ENCODE assay signal across 19 cellular contexts in the genomic region with DNA sequence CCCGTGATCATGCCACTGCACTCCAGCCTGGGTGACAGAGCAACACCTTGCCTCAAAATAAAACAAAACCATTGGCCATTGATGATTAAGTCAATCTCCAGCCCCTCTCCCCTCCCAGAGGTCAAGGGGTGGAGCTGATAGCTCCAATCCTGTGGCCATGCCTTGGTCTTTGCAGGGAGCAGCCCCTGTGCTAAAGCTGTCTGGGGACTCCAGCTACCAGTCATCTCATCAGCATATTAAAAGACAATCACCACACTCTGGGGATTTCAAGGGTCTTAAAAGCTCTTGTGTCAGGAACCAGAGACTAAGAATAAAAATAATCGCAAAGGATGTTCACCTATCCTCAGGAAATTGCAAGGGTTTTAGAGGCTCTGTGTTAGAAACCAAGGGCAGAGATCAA. TPM values are rescaled to one million over a fixed set of nuclear protein-coding genes. Genes with fewer than 3 reads are reported as not detected.
A peak's percentile ranks its signal among the peaks of the same experiment; 100 is the strongest.
DNase-seq lines count a peak whose midpoint lies in the region; FAIRE-seq and TF ChIP-seq lines count a peak whose summit lies in the region.
"Had no signal": no experiment of that assay in that cellular context is flagged by ENCODE, and none has a peak within 500 bp of the region (broad histone marks: within the 10 kb centered on the region; RNA-seq: fewer than 3 reads in every experiment).

No MANE protein-coding gene starts in this region.

- no peak overlapping the region for H3K4me3 Mint-ChIP-seq in nephron progenitor cell
- H3K4me3 Mint-ChIP-seq: CD4-positive, alpha-beta memory T cell had no signal

- H2BK120ac ChIP-seq in H1 (replicated peaks; ENCODE audit: low read depth, low read length): no peak overlapping the region

- no peaks in the 10 kb centered on the region for H3K27me3 ChIP-seq in H7 (ENCODE audit: control insufficient read depth, insufficient read depth, low read length)
- H3K27me3 ChIP-seq in HUES6 (ENCODE audit: control insufficient read depth, insufficient read depth, low read length): no peaks in the 10 kb centered on the region
- no peaks in the 10 kb centered on the region for H3K27me3 ChIP-seq in H1 (replicated peaks in 1 of 4; ENCODE audit: control insufficient read depth in 3 of 4, extremely low read depth in 1 of 4, insufficient read depth in 3 of 4, low read length in 3 of 4)
- H3K27me3 ChIP-seq: BE2C had no signal

- DNase-seq in H7: peak; percentile 58
- DNase-seq in H1 (ENCODE audit: low read depth in 1 of 2, low spot score in 2 of 2): no peak
- DNase-seq in nephron progenitor cell: no peak
- no peak for DNase-seq in H4 (ENCODE audit: low spot score)
- DNase-seq in C1 segment of cervical spinal cord (lab: John Stamatoyannopoulos, UW): no peak
- no peak for DNase-seq in NCI-H446 treated with DMSO at 0.1 percent for 48 hours (lab: John Stamatoyannopoulos, UW)
- no peak for DNase-seq in anterior cingulate cortex (lab: John Stamatoyannopoulos, UW)
- DNase-seq: ACHN; BE2C; CD4-positive, alpha-beta memory T cell; DMS153; DMS79; GF-D8; GOT3 had no signal

- H4K91ac ChIP-seq in H1 (replicated peaks; ENCODE audit: insufficient read length, low read length): no peak overlapping the region

- FAIRE-seq in H1 (lab: Jason Lieb, UNC): no peak
- FAIRE-seq: A204.1 had no signal

- no peak for TF ChIP-seq POLR2A in H1 (IDR thresholded peaks at IDR 0.05; ENCODE audit: control extremely low read depth in 1 of 2, low read depth in 2 of 2, low read length in 2 of 2)

- no peaks in the 10 kb centered on the region for H3K79me1 ChIP-seq in H1 (ENCODE audit: low read depth, low read length)

- no peaks in the 10 kb centered on the region for H3K23me2 ChIP-seq in H1 (ENCODE audit: low read depth, low read length)

- no peak overlapping the region for H2BK20ac ChIP-seq in H1 (ENCODE audit: low read length)

- H3K4me1 ChIP-seq in HUES6 (ENCODE audit: control insufficient read depth, insufficient read depth, low read length) (peaks cover 8% of the 10 kb centered on the region), H1 (replicated peaks in 1 of 4; ENCODE audit: control insufficient read depth in 3 of 4, insufficient read depth in 4 of 4, low read length in 3 of 4) (no peaks in the 10 kb centered on the region; a peak in 1 of 7 replicates)
- H3K4me1 ChIP-seq: BE2C had no signal

- H3K23ac ChIP-seq in H1 (ENCODE audit: insufficient read length): no peak overlapping the region

- no peak overlapping the region for H4K5ac ChIP-seq in H1 (ENCODE audit: insufficient read length, low read depth, low read length)

- no peak for TF ChIP-seq CTCF in H1 (IDR thresholded peaks at IDR 0.05; ENCODE audit: control extremely low read depth in 1 of 3, insufficient read depth in 1 of 3, low read depth in 1 of 3, low read length in 3 of 3)
- TF ChIP-seq CTCF in nephron progenitor cell (IDR thresholded peaks at IDR 0.05): no peak

- TF ChIP-seq RAD21 in H1 (IDR thresholded peaks at IDR 0.05 in 1 of 2, conservative IDR thresholded peaks at IDR 0.05 in 1 of 2; ENCODE audit: low read depth in 2 of 2, low read length in 2 of 2): no peak

- H3K4me3 ChIP-seq in H7 (ENCODE audit: insufficient read depth, low read depth, low read length) (no peak overlapping the region), HUES6 (ENCODE audit: low read depth, low read length) (no peak overlapping the region), H1 (ENCODE audit: extremely low read depth in 1 of 4, insufficient read depth in 2 of 4, low read depth in 3 of 4, low read length in 4 of 4) (no peak overlapping the region)

- H3K56ac ChIP-seq in H1 (replicated peaks; ENCODE audit: insufficient read length, low read depth, low read length): no peak overlapping the region

- 0 out of 2 replicates have a peak overlapping the region, but pooled peaks have one; percentile 30 for H2BK5ac ChIP-seq in H1 (ENCODE audit: low read depth, low read length)

- no peak overlapping the region for H4K8ac ChIP-seq in H1 (ENCODE audit: extremely low read depth, insufficient read depth, low read length)

- H3K27ac Mint-ChIP-seq in nephron progenitor cell: peak overlapping the region; percentile 69
- H3K27ac Mint-ChIP-seq: CD4-positive, alpha-beta memory T cell had no signal

- H3K27ac ChIP-seq in HUES6 (ENCODE audit: low read depth, low read length) (no peak overlapping the region), H1 (ENCODE audit: low read depth, low read length) (no peak overlapping the region)
- H3K27ac ChIP-seq: C4-2B, KMS-11 had no signal

- H3K4me1 Mint-ChIP-seq in nephron progenitor cell: peaks cover 5% of the 10 kb centered on the region
- H3K4me1 Mint-ChIP-seq: CD4-positive, alpha-beta memory T cell had no signal

- TF ChIP-seq EP300 in H1 (IDR thresholded peaks at IDR 0.05; ENCODE audit: borderline replicate concordance in 1 of 2, low read depth in 2 of 2, low read length in 2 of 2): no peak

- no peak overlapping the region for H2AFZ ChIP-seq in H1 (ENCODE audit: low read length)

- H2BK15ac ChIP-seq in H1 (ENCODE audit: low read length): no peak overlapping the region

- no peaks in the 10 kb centered on the region for H3K79me2 ChIP-seq in H1 (ENCODE audit: control insufficient read depth in 1 of 2, insufficient read depth in 2 of 2, low read length in 2 of 2)

- H3K18ac ChIP-seq in H1 (ENCODE audit: extremely low read depth, low read length): no peak overlapping the region

- H3K9me3 Mint-ChIP-seq in nephron progenitor cell: peaks cover 4% of the 10 kb centered on the region

- no peak overlapping the region for H3K4me2 ChIP-seq in H1 (ENCODE audit: insufficient read depth in 1 of 2, low read depth in 2 of 2, low read length in 2 of 2)
- H3K4me2 ChIP-seq: KMS-11 had no signal

- H3K14ac ChIP-seq in H1 (ENCODE audit: insufficient read length): no peak overlapping the region

- H3K9ac ChIP-seq in HUES6 (ENCODE audit: low read length): peak overlapping the region; percentile 39
- H3K9ac ChIP-seq in H1 (replicated peaks in 1 of 4; ENCODE audit: extremely low read depth in 1 of 4, low read depth in 3 of 4, low read length in 3 of 4): no peak overlapping the region
- H3K9ac ChIP-seq: KMS-11 had no signal

- H4K20me1 ChIP-seq in H1 (replicated peaks in 1 of 2; ENCODE audit: control insufficient read depth in 1 of 2, insufficient read depth in 2 of 2, low read length in 2 of 2): no peaks in the 10 kb centered on the region

- no peaks in the 10 kb centered on the region for H3K36me3 Mint-ChIP-seq in nephron progenitor cell (ENCODE audit: low read depth)
- H3K36me3 Mint-ChIP-seq: CD4-positive, alpha-beta memory T cell had no signal

- H3K36me3 ChIP-seq in H7 (replicated peaks; ENCODE audit: control insufficient read depth, insufficient read depth, low read length) (no peaks in the 10 kb centered on the region), HUES6 (ENCODE audit: control insufficient read depth, insufficient read depth, low read length) (no peaks in the 10 kb centered on the region), H1 (ENCODE audit: control insufficient read depth in 2 of 4, insufficient read depth in 4 of 4, low read length in 3 of 4) (no peaks in the 10 kb centered on the region)
- H3K36me3 ChIP-seq: BE2C had no signal

- no peak overlapping the region for H3K4ac ChIP-seq in H1 (replicated peaks; ENCODE audit: insufficient read length, low read depth, low read length)

- peak overlapping the region; percentile 43; the same call in 1 of the 2 replicates for H2BK12ac ChIP-seq in H1 (ENCODE audit: low read depth, low read length)

- H2AK5ac ChIP-seq in H1 (ENCODE audit: low read depth, low read length): no peak overlapping the region

- CTCF ChIA-PET in H1 (lab: Charles Lee; ENCODE audit: partially characterized antibody): interaction anchor here (0.9 to 2.6 kb wide), 3 partner anchors 11 to 19 kb away, joined by 6 to 20 read pairs (median 8); no protein-coding TSS in a partner anchor

- peaks cover 3% of the 10 kb centered on the region for H3K27me3 Mint-ChIP-seq in nephron progenitor cell (ENCODE audit: low read depth, poor library complexity)

- WGBS in H1 (ENCODE audit: extremely low coverage in 1 of 2, insufficient coverage in 1 of 2, insufficient read length in 1 of 2, insufficient replicate concordance in 2 of 2, low coverage in 1 of 2, low lambda C conversion rate in 2 of 2, missing lambda C conversion rate in 1 of 2), 2 experiments: 86% methylated on average over 2 of the region's 2 CpGs; no CpG with 5 or more reads in 1 of the 2 experiments

- POLR2A ChIA-PET in H1 (lab: Charles Lee; ENCODE audit: partially characterized antibody): interaction anchor here (1.4 kb wide), 1 partner anchor 34 kb away, joined by 4 read pairs; no protein-coding TSS in a partner anchor

- H3K9me3 ChIP-seq in HUES6 (ENCODE audit: control insufficient read depth, insufficient read depth, low read depth, low read length) (no peaks in the 10 kb centered on the region), H1 (ENCODE audit: insufficient read depth in 2 of 2, low read depth in 1 of 2, low read length in 1 of 2) (peaks cover 0 to 4% of the 10 kb centered on the region in 2 experiments; a peak in 1 of 4 replicates)
- H3K9me3 ChIP-seq: BE2C had no signal

RNA-seq across cellular contexts. Expression of a gene that starts 30.6 kb away (rescaled TPM):
- not detected in 2 replicates for total RNA-seq in H7 (2014; rRNA removed; shearing (Covaris generic))
- not detected in 2 replicates for total RNA-seq in H1 (2021; fragmentation: NEBNext Ultra II Directional; extraction: Animal tissue kit (Norgen Biotek cat#: 25700))
- not detected in 2 replicates for polyA plus RNA-seq in H1 (2011; rRNA removed)
- polyA plus RNA-seq in H1 (2011; cell fraction: cytosol; rRNA removed): not detected
- polyA plus RNA-seq in H1 (2011; cell fraction: nucleus; rRNA removed): not detected
- not detected in 4 replicates for polyA plus RNA-seq in H1 (2012, experiment 1 of 2)
- not detected for polyA plus RNA-seq in H1 (2012, experiment 2 of 2)
- not detected for polyA plus RNA-seq in H1 (2013, experiment 1 of 2)
- polyA plus RNA-seq in H1 (2013, experiment 2 of 2): not detected
- polyA minus RNA-seq in H1 (2011; rRNA and poly(A)+ RNA removed): not detected in 2 replicates
- polyA minus RNA-seq in H1 (2011; cell fraction: cytosol; rRNA and poly(A)+ RNA removed): not detected
- not detected for polyA minus RNA-seq in H1 (2011; cell fraction: nucleus; rRNA and poly(A)+ RNA removed)
- total RNA-seq in H4 (2014; rRNA removed; shearing (Covaris generic)): 0.31 TPM in 1 of 2 replicates, not detected in the other
- total RNA-seq: CD4-positive, alpha-beta memory T cell; Daoy had no signal
- polyA plus RNA-seq: CD4-positive, alpha-beta memory T cell had no signal

RNA-seq across cellular contexts. Expression of a gene that starts 44.1 kb away (rescaled TPM):
- total RNA-seq in H7 (2014; rRNA removed; shearing (Covaris generic)): not detected in 2 replicates
- total RNA-seq in H1 (2021; fragmentation: NEBNext Ultra II Directional; extraction: Animal tissue kit (Norgen Biotek cat#: 25700)): not detected in 2 replicates
- not detected in 2 replicates for polyA plus RNA-seq in H1 (2011; rRNA removed)
- not detected for polyA plus RNA-seq in H1 (2011; cell fraction: cytosol; rRNA removed)
- not detected for polyA plus RNA-seq in H1 (2011; cell fraction: nucleus; rRNA removed)
- not detected in 4 replicates for polyA plus RNA-seq in H1 (2012, experiment 1 of 2)
- polyA plus RNA-seq in H1 (2012, experiment 2 of 2): not detected
- not detected for polyA plus RNA-seq in H1 (2013, experiment 1 of 2)
- 0.02 TPM for polyA plus RNA-seq in H1 (2013, experiment 2 of 2)
- polyA minus RNA-seq in H1 (2011; rRNA and poly(A)+ RNA removed): not detected in 2 replicates
- not detected for polyA minus RNA-seq in H1 (2011; cell fraction: cytosol; rRNA and poly(A)+ RNA removed)
- polyA minus RNA-seq in H1 (2011; cell fraction: nucleus; rRNA and poly(A)+ RNA removed): not detected
- total RNA-seq in H4 (2014; rRNA removed; shearing (Covaris generic)): not detected in 2 replicates
- total RNA-seq: CD4-positive, alpha-beta memory T cell; Daoy had no signal
- polyA plus RNA-seq: CD4-positive, alpha-beta memory T cell had no signal

RNA-seq across cellular contexts. Expression of a gene that starts 58.1 kb away (rescaled TPM):
- total RNA-seq in H7 (2014; rRNA removed; shearing (Covaris generic)): 0.04 TPM in 1 of 2 replicates, not detected in the other
- not detected in 2 replicates for total RNA-seq in H1 (2021; fragmentation: NEBNext Ultra II Directional; extraction: Animal tissue kit (Norgen Biotek cat#: 25700))
- 0.02 TPM in 1 of 2 replicates, not detected in the other for polyA plus RNA-seq in H1 (2011; rRNA removed)
- polyA plus RNA-seq in H1 (2011; cell fraction: cytosol; rRNA removed): 0.04 TPM
- polyA plus RNA-seq in H1 (2011; cell fraction: nucleus; rRNA removed): 0.04 TPM
- not detected in 4 replicates for polyA plus RNA-seq in H1 (2012, experiment 1 of 2)
- polyA plus RNA-seq in H1 (2012, experiment 2 of 2): 0.04 TPM
- 0.04 TPM for polyA plus RNA-seq in H1 (2013, experiment 1 of 2)
- polyA plus RNA-seq in H1 (2013, experiment 2 of 2): 0.09 TPM
- polyA minus RNA-seq in H1 (2011; rRNA and poly(A)+ RNA removed): 0.05 TPM in 1 of 2 replicates, not detected in the other
- not detected for polyA minus RNA-seq in H1 (2011; cell fraction: cytosol; rRNA and poly(A)+ RNA removed)
- polyA minus RNA-seq in H1 (2011; cell fraction: nucleus; rRNA and poly(A)+ RNA removed): not detected
- not detected in 2 replicates for total RNA-seq in H4 (2014; rRNA removed; shearing (Covaris generic))
- polyA plus RNA-seq: CD4-positive, alpha-beta memory T cell had no signal
